Comparison of ENCODE assay signal across 1 cellular context in the genomic region with DNA sequence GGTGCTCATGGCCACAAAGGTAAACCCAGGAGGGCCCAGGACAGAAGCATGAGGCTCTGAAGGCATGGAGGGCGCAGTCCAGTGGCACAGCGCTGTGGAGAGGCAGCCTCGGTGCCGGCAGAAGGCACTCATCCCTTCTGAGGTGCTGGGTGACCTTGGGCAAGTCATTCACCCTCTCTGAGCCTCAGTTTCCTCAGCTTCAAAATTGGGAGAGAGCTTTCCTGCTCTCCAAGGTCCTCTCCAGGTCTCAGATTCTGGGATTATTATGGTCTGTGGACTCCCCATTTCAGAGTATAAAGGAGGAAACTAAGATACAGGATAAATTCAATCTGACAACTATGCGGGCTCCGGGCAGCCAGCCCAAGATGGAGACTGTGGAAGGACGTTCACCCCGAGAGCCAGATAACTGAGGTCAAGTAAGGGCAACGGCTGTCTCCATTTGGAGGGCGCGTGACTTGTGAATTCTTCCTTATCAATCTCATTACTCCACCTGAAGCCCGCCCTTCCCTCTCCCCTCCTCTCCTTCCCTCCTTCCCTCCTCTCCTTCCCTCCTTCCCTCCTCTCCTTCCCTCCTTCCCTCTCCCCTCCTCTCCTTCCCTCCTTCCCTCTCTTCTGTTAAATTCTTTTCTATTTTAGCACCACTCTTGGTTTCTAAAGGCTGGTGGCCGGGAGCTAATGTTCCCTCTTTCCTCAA.
A peak's percentile ranks its signal among the peaks of the same experiment; 100 is the strongest.
TF ChIP-seq lines count a peak whose summit lies in the region.

No MANE protein-coding gene starts in this region.

TF ChIP-seq in K562, 482 proteins besides CTCF, POLR2A, EP300 and RAD21 (continued from another document and continues in another):
- TF ChIP-seq TFAP4 (CRISPR knock-in tag; IDR thresholded peaks at IDR 0.05; ENCODE audit: borderline replicate concordance), result no peak
- TF ChIP-seq NR2C1 (IDR thresholded peaks at IDR 0.05), result peak; percentile 53; the same call in 1 of the 2 replicates
- peak; percentile 67 for TF ChIP-seq NR2C1 (tag; IDR thresholded peaks at IDR 0.05)
- no peak for TF ChIP-seq POLR2AphosphoS5 (IDR thresholded peaks at IDR 0.05; ENCODE audit: control insufficient read depth, insufficient read depth, low read depth, low read length)
- TF ChIP-seq ZNF24 (IDR thresholded peaks at IDR 0.05), result no peak
- TF ChIP-seq, protein P1, sequence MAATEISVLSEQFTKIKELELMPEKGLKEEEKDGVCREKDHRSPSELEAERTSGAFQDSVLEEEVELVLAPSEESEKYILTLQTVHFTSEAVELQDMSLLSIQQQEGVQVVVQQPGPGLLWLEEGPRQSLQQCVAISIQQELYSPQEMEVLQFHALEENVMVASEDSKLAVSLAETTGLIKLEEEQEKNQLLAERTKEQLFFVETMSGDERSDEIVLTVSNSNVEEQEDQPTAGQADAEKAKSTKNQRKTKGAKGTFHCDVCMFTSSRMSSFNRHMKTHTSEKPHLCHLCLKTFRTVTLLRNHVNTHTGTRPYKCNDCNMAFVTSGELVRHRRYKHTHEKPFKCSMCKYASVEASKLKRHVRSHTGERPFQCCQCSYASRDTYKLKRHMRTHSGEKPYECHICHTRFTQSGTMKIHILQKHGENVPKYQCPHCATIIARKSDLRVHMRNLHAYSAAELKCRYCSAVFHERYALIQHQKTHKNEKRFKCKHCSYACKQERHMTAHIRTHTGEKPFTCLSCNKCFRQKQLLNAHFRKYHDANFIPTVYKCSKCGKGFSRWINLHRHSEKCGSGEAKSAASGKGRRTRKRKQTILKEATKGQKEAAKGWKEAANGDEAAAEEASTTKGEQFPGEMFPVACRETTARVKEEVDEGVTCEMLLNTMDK (IDR thresholded peaks at IDR 0.05; ENCODE audit: borderline replicate concordance, insufficient read depth, low read depth, low read length, poor library complexity, severe bottlenecking), result no peak
- TF ChIP-seq L3MBTL2 (IDR thresholded peaks at IDR 0.05), result peak; percentile 59; the same call in 1 of the 2 replicates
- TF ChIP-seq BCOR (IDR thresholded peaks at IDR 0.05), result peak; percentile 92
- TF ChIP-seq TCF3 (CRISPR knock-in tag; IDR thresholded peaks at IDR 0.05), result no peak
- TF ChIP-seq CSDE1 (IDR thresholded peaks at IDR 0.05), result no peak
- TF ChIP-seq JUND (IDR thresholded peaks at IDR 0.05; ENCODE audit: borderline replicate concordance, low read depth, low read length), result peak; percentile 37; the same call in 1 of the 2 replicates
- TF ChIP-seq JUND (tag; IDR thresholded peaks at IDR 0.05; ENCODE audit: borderline replicate concordance, low read depth, low read length), result peak; percentile 53; the same call in 1 of the 3 replicates
- peak; percentile 78 for TF ChIP-seq HDAC2 (IDR thresholded peaks at IDR 0.05)
- no peak; the same call in 1 of the 2 replicates for TF ChIP-seq PKNOX1 (IDR thresholded peaks at IDR 0.05)
- TF ChIP-seq NBN (IDR thresholded peaks at IDR 0.05; ENCODE audit: low read depth), result peak; percentile 40; the same call in 1 of the 2 replicates
- peak; percentile 26 for TF ChIP-seq MEIS2 (IDR thresholded peaks at IDR 0.05; ENCODE audit: partially characterized antibody)
- TF ChIP-seq MYC (IDR thresholded peaks at IDR 0.05; ENCODE audit: low read depth, low read length), result peak; percentile 46; the same call in 1 of the 2 replicates
- no peak for TF ChIP-seq MYC (CRISPR knock-in tag; IDR thresholded peaks at IDR 0.05; ENCODE audit: borderline replicate concordance, low read depth)
- TF ChIP-seq SMAD4 (CRISPR knock-in tag; conservative IDR thresholded peaks at IDR 0.05), result peak; percentile 76
- peak; percentile 71; the same call in 1 of the 2 replicates for TF ChIP-seq SMARCE1 (IDR thresholded peaks at IDR 0.05)
- peak in 1 of 2 experiments; percentile 75; a peak in 2 of 4 replicates for TF ChIP-seq KDM1A (IDR thresholded peaks at IDR 0.05)
- no peak for TF ChIP-seq FOXK2 (conservative IDR thresholded peaks at IDR 0.05 in 1 of 2, IDR thresholded peaks at IDR 0.05 in 1 of 2; ENCODE audit: low read depth in 2 of 2)
- no peak for TF ChIP-seq KLF1 (tag; IDR thresholded peaks at IDR 0.05)
- no peak for TF ChIP-seq MIER1 (IDR thresholded peaks at IDR 0.05; ENCODE audit: low read depth)
- peak; percentile 70 for TF ChIP-seq DMBX1 (CRISPR knock-in tag; IDR thresholded peaks at IDR 0.05; ENCODE audit: borderline replicate concordance)
- no peak for TF ChIP-seq SRSF7 (optimal IDR thresholded peaks at IDR 0.05; ENCODE audit: low read depth, low read length)
- TF ChIP-seq, protein P2, sequence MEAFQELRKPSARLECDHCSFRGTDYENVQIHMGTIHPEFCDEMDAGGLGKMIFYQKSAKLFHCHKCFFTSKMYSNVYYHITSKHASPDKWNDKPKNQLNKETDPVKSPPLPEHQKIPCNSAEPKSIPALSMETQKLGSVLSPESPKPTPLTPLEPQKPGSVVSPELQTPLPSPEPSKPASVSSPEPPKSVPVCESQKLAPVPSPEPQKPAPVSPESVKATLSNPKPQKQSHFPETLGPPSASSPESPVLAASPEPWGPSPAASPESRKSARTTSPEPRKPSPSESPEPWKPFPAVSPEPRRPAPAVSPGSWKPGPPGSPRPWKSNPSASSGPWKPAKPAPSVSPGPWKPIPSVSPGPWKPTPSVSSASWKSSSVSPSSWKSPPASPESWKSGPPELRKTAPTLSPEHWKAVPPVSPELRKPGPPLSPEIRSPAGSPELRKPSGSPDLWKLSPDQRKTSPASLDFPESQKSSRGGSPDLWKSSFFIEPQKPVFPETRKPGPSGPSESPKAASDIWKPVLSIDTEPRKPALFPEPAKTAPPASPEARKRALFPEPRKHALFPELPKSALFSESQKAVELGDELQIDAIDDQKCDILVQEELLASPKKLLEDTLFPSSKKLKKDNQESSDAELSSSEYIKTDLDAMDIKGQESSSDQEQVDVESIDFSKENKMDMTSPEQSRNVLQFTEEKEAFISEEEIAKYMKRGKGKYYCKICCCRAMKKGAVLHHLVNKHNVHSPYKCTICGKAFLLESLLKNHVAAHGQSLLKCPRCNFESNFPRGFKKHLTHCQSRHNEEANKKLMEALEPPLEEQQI (IDR thresholded peaks at IDR 0.05), result no peak
- peak; percentile 17; the same call in 1 of the 2 replicates for TF ChIP-seq TAL1 (IDR thresholded peaks at IDR 0.05)
- TF ChIP-seq VEZF1 (CRISPR knock-in tag; IDR thresholded peaks at IDR 0.05), result peak; percentile 82
- TF ChIP-seq, protein P3, sequence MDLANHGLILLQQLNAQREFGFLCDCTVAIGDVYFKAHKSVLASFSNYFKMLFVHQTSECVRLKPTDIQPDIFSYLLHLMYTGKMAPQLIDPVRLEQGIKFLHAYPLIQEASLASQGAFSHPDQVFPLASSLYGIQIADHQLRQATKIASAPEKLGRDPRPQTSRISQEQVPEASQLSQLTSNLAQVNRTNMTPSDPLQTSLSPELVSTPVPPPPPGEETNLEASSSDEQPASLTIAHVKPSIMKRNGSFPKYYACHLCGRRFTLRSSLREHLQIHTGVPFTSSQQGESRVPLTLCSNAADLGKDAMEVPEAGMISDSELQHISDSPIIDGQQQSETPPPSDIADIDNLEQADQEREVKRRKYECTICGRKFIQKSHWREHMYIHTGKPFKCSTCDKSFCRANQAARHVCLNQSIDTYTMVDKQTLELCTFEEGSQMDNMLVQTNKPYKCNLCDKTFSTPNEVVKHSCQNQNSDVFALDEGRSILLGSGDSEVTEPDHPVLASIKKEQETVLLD (IDR thresholded peaks at IDR 0.05), result no peak
- TF ChIP-seq ZFP30 (CRISPR knock-in tag; IDR thresholded peaks at IDR 0.05; ENCODE audit: borderline replicate concordance), result no peak
- TF ChIP-seq PHF20 (IDR thresholded peaks at IDR 0.05; ENCODE audit: partially characterized antibody), result no peak
- TF ChIP-seq MAFK (IDR thresholded peaks at IDR 0.05; ENCODE audit: low read length), result no peak
- TF ChIP-seq CBFA2T2 (conservative IDR thresholded peaks at IDR 0.05), result 0 out of 2 replicates have a peak, but pooled peaks have one; percentile 12
- peak; percentile 74 for TF ChIP-seq ARID1B (IDR thresholded peaks at IDR 0.05)
- TF ChIP-seq ZNF41 (CRISPR knock-in tag; conservative IDR thresholded peaks at IDR 0.05), result peak; percentile 74; the same call in 1 of the 2 replicates
- no peak for TF ChIP-seq CCNT2 (IDR thresholded peaks at IDR 0.05; ENCODE audit: borderline replicate concordance, extremely low read depth, insufficient read length, low read depth, low read length)
- TF ChIP-seq CUX1 (CRISPR knock-in tag; IDR thresholded peaks at IDR 0.05), result peak; percentile 64; the same call in 1 of the 2 replicates
- no peak for TF ChIP-seq STAG1 (CRISPR knock-in tag; IDR thresholded peaks at IDR 0.05; ENCODE audit: borderline replicate concordance)
- TF ChIP-seq, protein P4, sequence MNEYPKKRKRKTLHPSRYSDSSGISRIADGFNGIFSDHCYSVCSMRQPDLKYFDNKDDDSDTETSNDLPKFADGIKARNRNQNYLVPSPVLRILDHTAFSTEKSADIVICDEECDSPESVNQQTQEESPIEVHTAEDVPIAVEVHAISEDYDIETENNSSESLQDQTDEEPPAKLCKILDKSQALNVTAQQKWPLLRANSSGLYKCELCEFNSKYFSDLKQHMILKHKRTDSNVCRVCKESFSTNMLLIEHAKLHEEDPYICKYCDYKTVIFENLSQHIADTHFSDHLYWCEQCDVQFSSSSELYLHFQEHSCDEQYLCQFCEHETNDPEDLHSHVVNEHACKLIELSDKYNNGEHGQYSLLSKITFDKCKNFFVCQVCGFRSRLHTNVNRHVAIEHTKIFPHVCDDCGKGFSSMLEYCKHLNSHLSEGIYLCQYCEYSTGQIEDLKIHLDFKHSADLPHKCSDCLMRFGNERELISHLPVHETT (CRISPR knock-in tag; conservative IDR thresholded peaks at IDR 0.05 in 1 of 2, IDR thresholded peaks at IDR 0.05 in 1 of 2), result peak in 1 of 2 experiments; percentile 57; a peak in 1 of 4 replicates
- TF ChIP-seq TBL1XR1 (IDR thresholded peaks at IDR 0.05; ENCODE audit: low read length in 2 of 2), result no peak
- peak; percentile 32 for TF ChIP-seq PCBP1 (IDR thresholded peaks at IDR 0.05; ENCODE audit: low read depth, low read length, poor library complexity, severe bottlenecking)
- TF ChIP-seq ZNF184 (CRISPR knock-in tag; IDR thresholded peaks at IDR 0.05), result no peak
- TF ChIP-seq SOX6 (IDR thresholded peaks at IDR 0.05), result peak; percentile 67
- no peak for TF ChIP-seq PHF21A (IDR thresholded peaks at IDR 0.05; ENCODE audit: borderline replicate concordance, low read depth)
- 0 out of 2 replicates have a peak, but pooled peaks have one; percentile 26 for TF ChIP-seq MTF1 (CRISPR knock-in tag; IDR thresholded peaks at IDR 0.05; ENCODE audit: borderline replicate concordance)
- TF ChIP-seq LEF1 (IDR thresholded peaks at IDR 0.05), result peak; percentile 47; the same call in 1 of the 2 replicates
- TF ChIP-seq NEUROD1 (IDR thresholded peaks at IDR 0.05; ENCODE audit: borderline replicate concordance, low read depth, low read length, partially characterized antibody), result peak; percentile 44
